In the genomic region with DNA sequence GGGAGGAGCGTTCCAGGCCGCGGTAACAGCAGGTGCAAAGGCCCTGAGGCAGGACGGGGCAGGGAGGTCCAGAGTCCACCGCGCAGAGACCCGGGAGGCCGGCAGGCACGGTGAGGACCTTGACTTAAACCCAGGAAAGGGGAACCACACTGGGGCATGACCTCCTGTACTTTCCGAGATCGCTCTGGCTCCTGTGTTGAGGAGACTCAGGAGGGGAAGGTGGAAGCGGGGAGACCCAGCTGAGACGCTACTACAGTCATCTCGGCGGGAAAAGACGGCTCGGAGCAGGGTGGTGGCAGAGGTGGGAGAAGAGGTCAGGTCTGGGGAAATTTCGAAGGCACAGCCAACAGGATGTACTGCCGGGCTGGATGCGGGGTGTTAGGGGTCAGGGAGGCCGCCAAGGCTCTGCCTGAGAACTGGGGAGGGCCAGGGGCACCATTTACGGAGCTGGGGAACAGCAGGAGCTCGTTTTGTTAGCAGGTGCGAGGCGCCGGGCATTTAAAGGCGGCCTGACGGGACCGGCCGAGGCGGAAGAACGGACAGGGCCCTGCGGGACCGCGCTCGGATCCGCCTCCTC, we compare ENCODE assay signal across 8 cellular contexts. TPM values are rescaled to one million over a fixed set of nuclear protein-coding genes. Genes with fewer than 3 reads are reported as not detected.
DNase-seq lines count a peak whose midpoint lies in the region; ATAC-seq lines count a peak whose summit lies in the region.

No MANE protein-coding gene starts in this region.

- ATAC-seq in GM21367 (IDR thresholded peaks at IDR 0.05; ENCODE audit: unreplicated experiment) (no peak), HG02571 (IDR thresholded peaks at IDR 0.05; ENCODE audit: unreplicated experiment) (no peak)

- DNase-seq in CD4-positive, alpha-beta memory T cell: peak in 1 of 5 donors; percentile 48
- DNase-seq in caudate nucleus (lab: John Stamatoyannopoulos, UW) (no peak), D341Med (ENCODE audit: low spot score) (no peak), SW480 (ENCODE audit: low spot score) (no peak)

- peaks cover 0 to 4% (median 0%) of the 10 kb centered on the region in 8 donors for H3K9me3 Mint-ChIP-seq in CD4-positive, alpha-beta memory T cell

- CTCF ChIA-PET in CD4-positive, alpha-beta memory T cell (lab: Charles Lee; ENCODE audit: partially characterized antibody): interaction anchor here (0.6 to 1.5 kb wide), 4 partner anchors 27 to 524 kb away, joined by 3 to 6 read pairs (median 4); no protein-coding TSS in a partner anchor

- H3K9me3 ChIP-seq in CD4-positive, alpha-beta memory T cell (ENCODE audit: control insufficient read depth in 1 of 2, low read length in 2 of 2): no peaks in the 10 kb centered on the region
- H3K9me3 ChIP-seq in HUES6 (ENCODE audit: control insufficient read depth, insufficient read depth, low read depth, low read length) (no peaks in the 10 kb centered on the region), muscle layer of duodenum (ENCODE audit: control insufficient read depth in 1 of 2, low read length in 2 of 2) (no peaks in the 10 kb centered on the region)

- peak overlapping the region; percentile 93 for H3K27ac ChIP-seq in CD4-positive, alpha-beta memory T cell (ENCODE audit: low read depth, low read length)
- H3K27ac ChIP-seq in HUES6 (ENCODE audit: low read depth, low read length) (peak overlapping the region; percentile 96), caudate nucleus (ENCODE audit: low read depth, low read length) (peak overlapping the region; percentile 96), muscle layer of duodenum (ENCODE audit: low read length) (peak overlapping the region; percentile 91)

- H3K4me3 Mint-ChIP-seq in CD4-positive, alpha-beta memory T cell: peak overlapping the region; percentile 89 to 93 (median 92)

- peak overlapping the region; percentile 42 to 66 for H3K4me3 ChIP-seq in CD4-positive, alpha-beta memory T cell (ENCODE audit: low read length in 2 of 2)
- peak overlapping the region; percentile 97 for H3K4me3 ChIP-seq in HUES6 (ENCODE audit: low read depth, low read length)
- H3K4me3 ChIP-seq in muscle layer of duodenum (ENCODE audit: low read depth in 1 of 2, low read length in 2 of 2): peak overlapping the region; percentile 73 to 74

- H3K36me3 Mint-ChIP-seq in CD4-positive, alpha-beta memory T cell: peaks cover 0 to 3% of the 10 kb centered on the region in 2 donors

- peaks cover 9 to 25% (median 12%) of the 10 kb centered on the region in 4 donors for H3K4me1 Mint-ChIP-seq in CD4-positive, alpha-beta memory T cell

- POLR2A ChIA-PET in CD4-positive, alpha-beta memory T cell (lab: Charles Lee; ENCODE audit: partially characterized antibody): interaction anchor here (0.8 to 2.7 kb wide), 36 partner anchors 8 to 1230 kb away, joined by 3 to 22 read pairs (median 4); a partner anchor contains a TSS

- peaks cover 8 to 11% of the 10 kb centered on the region in 2 donors for H3K27me3 Mint-ChIP-seq in CD4-positive, alpha-beta memory T cell

- H3K9ac ChIP-seq in HUES6 (ENCODE audit: low read length): peak overlapping the region; percentile 99

- peak overlapping the region; percentile 93 to 98 (median 97) for H3K27ac Mint-ChIP-seq in CD4-positive, alpha-beta memory T cell

- H3K27me3 ChIP-seq in CD4-positive, alpha-beta memory T cell (ENCODE audit: insufficient read depth, low read length): no peaks in the 10 kb centered on the region
- H3K27me3 ChIP-seq in HUES6 (ENCODE audit: control insufficient read depth, insufficient read depth, low read length) (peaks cover 39% of the 10 kb centered on the region), muscle layer of duodenum (ENCODE audit: low read depth, low read length) (no peaks in the 10 kb centered on the region)

- intact Hi-C loops in CD4-positive, alpha-beta memory T cell (cut with micrococcal nuclease): loop anchor here (1.0 kb wide), 2 partner anchors 39 to 90 kb away; a partner anchor contains a TSS

- no peaks in the 10 kb centered on the region for H3K36me3 ChIP-seq in CD4-positive, alpha-beta memory T cell (ENCODE audit: insufficient read depth, low read length)
- H3K36me3 ChIP-seq in HUES6 (ENCODE audit: control insufficient read depth, insufficient read depth, low read length): no peaks in the 10 kb centered on the region
- H3K36me3 ChIP-seq in muscle layer of duodenum (ENCODE audit: control insufficient read depth in 1 of 2, insufficient read depth in 2 of 2, low read length in 2 of 2): peaks cover 0 to 5% of the 10 kb centered on the region in 2 donors

- peaks cover 18% of the 10 kb centered on the region for H3K4me1 ChIP-seq in CD4-positive, alpha-beta memory T cell (ENCODE audit: insufficient read depth, low read length)
- H3K4me1 ChIP-seq in HUES6 (ENCODE audit: control insufficient read depth, insufficient read depth, low read length) (peaks cover 13% of the 10 kb centered on the region), muscle layer of duodenum (ENCODE audit: control insufficient read depth in 1 of 2, insufficient read depth in 2 of 2, low read length in 2 of 2) (peaks cover 0 to 35% of the 10 kb centered on the region in 2 donors)

RNA-seq across cellular contexts. Expression of a gene that starts 22.3 kb away (rescaled TPM):
- not detected for total RNA-seq in CD4-positive, alpha-beta memory T cell
- under 1 TPM in 1 of 2 donors, not detected in 1; 0.38 TPM for polyA plus RNA-seq in CD4-positive, alpha-beta memory T cell

RNA-seq across cellular contexts. Expression of a gene that starts 39.1 kb away (rescaled TPM):
- total RNA-seq in CD4-positive, alpha-beta memory T cell: 10 to 100 TPM; 20.1 to 25.5 TPM
- polyA plus RNA-seq in CD4-positive, alpha-beta memory T cell: 10 to 100 TPM; 10.1 to 15.5 TPM
